Comparison of ENCODE assay signal across 17 cellular contexts in genomic region chr3:17420668-17421067, GRCh38.
DNase-seq lines count a peak whose midpoint lies in the region; FAIRE-seq and TF ChIP-seq lines count a peak whose summit lies in the region.
"Had no signal": no experiment of that assay in that cellular context is flagged by ENCODE, and none has a peak within 500 bp of the region (broad histone marks: within the 10 kb centered on the region; RNA-seq: fewer than 3 reads in every experiment).

No MANE protein-coding gene starts in this region.

- no peak for TF ChIP-seq CTCF in D721Med (IDR thresholded peaks at IDR 0.05; ENCODE audit: insufficient read depth, missing control alignments)

- peak; percentile 53 for FAIRE-seq in D721Med (lab: Jason Lieb, UNC)

- DNase-seq in D721Med (ENCODE audit: insufficient read length, low spot score): no peak
- peak; percentile 28 for DNase-seq in HuH-7.5 (ENCODE audit: low spot score)
- peak; percentile 12 for DNase-seq in OCI-M2 (lab: John Stamatoyannopoulos, UW; ENCODE audit: unreplicated experiment)
- DNase-seq in kidney glomerular epithelial cell (lab: John Stamatoyannopoulos, UW): peak; percentile 14
- DNase-seq in iPS-NIHi7 (ENCODE audit: extremely low spot score): no peak
- no peak for DNase-seq in NCI-H187 treated with DMSO at 0.1 percent for 48 hours (lab: John Stamatoyannopoulos, UW)
- no peak for DNase-seq in mesenteric fat pad (ENCODE audit: low spot score)
- no peak for DNase-seq in activated effector memory CD4-positive, alpha-beta T cell treated with Interleukin-2 at 50 U/mL for 16 hours
- DNase-seq: activated T-cell treated with anti-CD3 and anti-CD28 coated beads, Interleukin-2, amount 50 U/mL, for 48 hours; CD4-positive, alpha-beta memory T cell; H7; NCI-H1436; NCI-H524 treated with DMSO at 0.1 percent for 48 hours; OCI-M1; stimulated activated CD8-positive, alpha-beta memory T cell treated with anti-CD3 and anti-CD28 coated beads, Interleukin-4, amount 100 ng/mL, for 48 hours; substantia nigra; uterus had no signal

Comparison
In these comparisons a context has a peak if more than half of its experiments do, and no peak if none do; other contexts are left out.
1. DNase-seq: peak in HuH-7.5 (single experiment), OCI-M2 (single experiment) and kidney glomerular epithelial cell (single experiment); none in D721Med (single experiment), iPS-NIHi7 (single experiment), NCI-H187 treated with DMSO at 0.1 percent for 48 hours (single experiment), mesenteric fat pad (single experiment) and activated effector memory CD4-positive, alpha-beta T cell treated with Interleukin-2 at 50 U/mL for 16 hours (single experiment).